23 cellular contexts compared by ENCODE assay signal in the genomic region with DNA sequence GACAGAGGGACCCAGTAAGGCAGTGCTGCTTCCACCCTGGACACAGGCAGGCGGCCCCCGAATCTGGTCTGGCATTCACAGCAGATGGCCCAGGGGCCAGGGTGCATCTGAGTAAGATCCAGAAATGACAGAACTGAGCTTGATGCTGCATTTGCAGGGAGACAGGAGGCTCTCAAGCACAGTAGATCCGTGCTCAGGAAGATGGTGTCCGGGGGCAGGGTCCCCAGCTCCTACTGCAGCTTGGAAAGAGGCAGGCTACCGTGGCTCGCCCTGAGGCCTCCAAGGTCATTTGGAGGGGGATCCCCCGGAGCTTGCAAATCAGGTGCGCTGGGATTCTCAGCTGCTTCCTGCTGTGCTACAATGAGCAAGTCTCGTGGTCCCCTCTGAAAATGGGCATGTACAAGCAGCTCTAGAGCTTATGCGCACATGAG. TPM values are rescaled to one million over a fixed set of nuclear protein-coding genes. Genes with fewer than 3 reads are reported as not detected.
DNase-seq lines count a peak whose midpoint lies in the region; ATAC-seq and TF ChIP-seq lines count a peak whose summit lies in the region.
"Had no signal": no experiment of that assay in that cellular context is flagged by ENCODE, and none has a peak within 500 bp of the region (broad histone marks: within the 10 kb centered on the region; RNA-seq: fewer than 3 reads in every experiment).

No MANE protein-coding gene starts in this region.

- WGBS in aorta, 2 donors, result 94 to 96% methylated on average over 10 of the region's 10 CpGs

- peak overlapping the region in 2 of 3 experiments; percentile 53 to 64 for H3K4me3 Mint-ChIP-seq in nephron

- H3K27me3 ChIP-seq in NT2/D1 (ENCODE audit: insufficient read depth, insufficient read length) (no peaks in the 10 kb centered on the region), aorta (ENCODE audit: control insufficient read depth in 1 of 2, insufficient read depth in 2 of 2, low read length in 1 of 2) (no peaks in the 10 kb centered on the region)

- H3K4me1 Mint-ChIP-seq in nephron, result peaks cover 7% of the 10 kb centered on the region

- H3K27me3 Mint-ChIP-seq in nephron (ENCODE audit: low read depth), result no peaks in the 10 kb centered on the region

- H3K9me3 ChIP-seq in NT2/D1 (ENCODE audit: insufficient read depth, low read length), result no peaks in the 10 kb centered on the region
- H3K9me3 ChIP-seq in aorta (ENCODE audit: control insufficient read depth, low read length), result no peaks in the 10 kb centered on the region
- no peaks in the 10 kb centered on the region for H3K9me3 ChIP-seq in mucosa of descending colon

- H3K4me1 ChIP-seq in NT2/D1 (ENCODE audit: insufficient read depth, insufficient read length) (peaks cover 12% of the 10 kb centered on the region), aorta (ENCODE audit: control insufficient read depth in 1 of 2, insufficient read depth in 2 of 2, low read length in 2 of 2) (peaks cover 0 to 4% of the 10 kb centered on the region in 2 donors), mucosa of descending colon (ENCODE audit: low read depth) (peaks cover 11% of the 10 kb centered on the region)

- no peaks in the 10 kb centered on the region for H3K9me3 Mint-ChIP-seq in nephron
- H3K9me3 Mint-ChIP-seq: H9 had no signal

- H3K4me3 ChIP-seq in NT2/D1 (ENCODE audit: insufficient read length, low read depth), result no peak overlapping the region
- H3K4me3 ChIP-seq in aorta (ENCODE audit: low read length in 2 of 2), result no peak overlapping the region
- no peak overlapping the region for H3K4me3 ChIP-seq in mucosa of descending colon
- H3K4me3 ChIP-seq: GM23248, K562, SK-N-MC had no signal

- DNase-seq in Right ventricle myocardium inferior (ENCODE audit: missing footprints) (peak; percentile 48), left ventricle myocardium superior (no peak), NT2/D1 (ENCODE audit: low read depth, low spot score) (no peak), aorta (peak; percentile 21 to 66), mucosa of descending colon (no peak)
- DNase-seq: 8988T, EL, GM23248, H9, NCI-H1092, NCI-H1436, NCI-H2029 treated with DMSO at 0.1 percent for 48 hours, NCI-H446, SHP77 treated with DMSO at 0.1 percent for 48 hours, SW 1271 had no signal

- no peak overlapping the region for H3K27ac ChIP-seq in aorta (ENCODE audit: low read depth in 1 of 2, low read length in 2 of 2)
- H3K27ac ChIP-seq: C4-2B, GM23248, HL-60, SK-N-MC had no signal

- peaks cover 18% of the 10 kb centered on the region for H3K36me3 ChIP-seq in NT2/D1 (ENCODE audit: insufficient read depth, insufficient read length, low read length)
- no peaks in the 10 kb centered on the region for H3K36me3 ChIP-seq in aorta (ENCODE audit: control insufficient read depth in 1 of 2, insufficient read depth in 2 of 2, low read length in 1 of 2)
- H3K36me3 ChIP-seq in mucosa of descending colon (ENCODE audit: low read depth), result no peaks in the 10 kb centered on the region

- H3K9ac ChIP-seq in NT2/D1 (ENCODE audit: insufficient read length, low read depth), result peak overlapping the region; percentile 25
- H3K9ac ChIP-seq: GM23248 had no signal

- no peak overlapping the region for H3K27ac Mint-ChIP-seq in nephron
- H3K27ac Mint-ChIP-seq: H9 had no signal

- intact Hi-C loops in Right ventricle myocardium inferior (cut with DNase I), result loop anchor here (10.0 kb wide), 1 partner anchor 320 kb away; no protein-coding TSS in a partner anchor
- intact Hi-C loops in left ventricle myocardium superior (cut with micrococcal nuclease), result no loop called here
- intact Hi-C loops in aorta (cut with DNase I), result loop anchor here (5.0 kb wide), 1 partner anchor 67 kb away; a partner anchor contains a TSS
- intact Hi-C loops in mucosa of descending colon (cut with DNase I, micrococcal nuclease), result loop anchor here in 1 of 2 donors (10.0 kb wide), 1 partner anchor 80 kb away; a partner anchor contains a TSS

- H3K36me3 Mint-ChIP-seq in nephron (ENCODE audit: low read depth), result no peaks in the 10 kb centered on the region

- no peak for TF ChIP-seq CTCF in nephron (IDR thresholded peaks at IDR 0.05; ENCODE audit: unreplicated experiment in 3 of 3)
- no peak for TF ChIP-seq CTCF in mucosa of descending colon (IDR thresholded peaks at IDR 0.05)

- no peak for ATAC-seq in Right ventricle myocardium inferior
- no peak for ATAC-seq in left ventricle myocardium superior
- no peak for ATAC-seq in aorta (ENCODE audit: low FRiP score)
- ATAC-seq in mucosa of descending colon, result no peak
- no peak for ATAC-seq in GM21528 (IDR thresholded peaks at IDR 0.05; ENCODE audit: low FRiP score, unreplicated experiment)
- ATAC-seq in GM21786 (IDR thresholded peaks at IDR 0.05; ENCODE audit: unreplicated experiment), result no peak
- ATAC-seq: HepG2, K562 had no signal

RNA-seq across cellular contexts. Expression of a gene that starts 2.2 kb away (rescaled TPM):
- total RNA-seq in Right ventricle myocardium inferior (4.2 TPM), left ventricle myocardium superior (2.6 TPM), aorta (1 to 10 TPM; 2.2 to 3.5 TPM), mucosa of descending colon (1 to 10 TPM; 2.5 to 4.2 (median 3.0) TPM)
- polyA plus RNA-seq in aorta, result 1 to 10 TPM; 5.0 to 6.6 TPM

Comparison
In these comparisons a context has a peak if more than half of its experiments do, and no peak if none do; other contexts are left out.
1. DNase-seq: peak in Right ventricle myocardium inferior (single experiment) and aorta (2 of 2); none in left ventricle myocardium superior (single experiment), NT2/D1 (single experiment) and mucosa of descending colon (0 of 3).